Comparison of ENCODE assay signal across 14 cellular contexts in genomic region chr15:86649277-86649676, GRCh38.
DNase-seq lines count a peak whose midpoint lies in the region; ATAC-seq lines count a peak whose summit lies in the region.
"Had no signal": no experiment of that assay in that cellular context is flagged by ENCODE, and none has a peak within 500 bp of the region (broad histone marks: within the 10 kb centered on the region; RNA-seq: fewer than 3 reads in every experiment).

No MANE protein-coding gene starts in this region.

- intact Hi-C loops in activated CD4-positive, alpha-beta T cell treated with anti-CD3 and anti-CD28 coated beads for 36 hours (cut with DNase I, micrococcal nuclease): loop anchor here (1.0 to 5.0 kb wide), 4 partner anchors 24 to 937 kb away; no protein-coding TSS in a partner anchor

- H3K27ac Mint-ChIP-seq in activated CD4-positive, alpha-beta T cell treated with anti-CD3 and anti-CD28 coated beads for 36 hours: no peak overlapping the region
- H3K27ac Mint-ChIP-seq in activated CD4-positive, alpha-beta T cell treated with anti-CD3 and anti-CD28 coated beads, Interleukin-2, amount 10 ng/mL, durations not matched to agents 7 days and 5 days: no peak overlapping the region
- H3K27ac Mint-ChIP-seq in activated T-cell treated with anti-CD3 and anti-CD28 coated beads, Interleukin-2, amount 50 U/mL, for 72 hours: no peak overlapping the region
- no peak overlapping the region for H3K27ac Mint-ChIP-seq in activated T-helper 17 cell treated with anti-CD3 and anti-CD28 coated beads, Interleukin-2, amount 50 U/mL, for 72 hours
- H3K27ac Mint-ChIP-seq: CD4-positive, CD25-positive, alpha-beta regulatory T cell; H9 had no signal

- no peaks in the 10 kb centered on the region for H3K27me3 Mint-ChIP-seq in activated CD4-positive, alpha-beta T cell treated with anti-CD3 and anti-CD28 coated beads for 36 hours
- no peaks in the 10 kb centered on the region for H3K27me3 Mint-ChIP-seq in activated CD4-positive, alpha-beta T cell treated with anti-CD3 and anti-CD28 coated beads, Interleukin-2, amount 10 ng/mL, durations not matched to agents 7 days and 5 days
- H3K27me3 Mint-ChIP-seq in activated T-cell treated with anti-CD3 and anti-CD28 coated beads, Interleukin-2, amount 50 U/mL, for 72 hours (ENCODE audit: low read depth): no peaks in the 10 kb centered on the region
- H3K27me3 Mint-ChIP-seq in activated T-helper 17 cell treated with anti-CD3 and anti-CD28 coated beads, Interleukin-2, amount 50 U/mL, for 72 hours: no peaks in the 10 kb centered on the region
- H3K27me3 Mint-ChIP-seq: CD4-positive, CD25-positive, alpha-beta regulatory T cell had no signal

- POLR2A ChIA-PET in activated CD4-positive, alpha-beta T cell treated with anti-CD3 and anti-CD28 coated beads for 36 hours (lab: Charles Lee): interaction anchor here (1.2 kb wide), 1 partner anchor 25 kb away, joined by 3 read pairs; no protein-coding TSS in a partner anchor
- POLR2A ChIA-PET in activated CD4-positive, alpha-beta T cell treated with anti-CD3 and anti-CD28 coated beads, Interleukin-2, amount 10 ng/mL, durations not matched to agents 7 days and 5 days (lab: Charles Lee): no interaction called here

- H3K4me3 Mint-ChIP-seq in activated CD4-positive, alpha-beta T cell treated with anti-CD3 and anti-CD28 coated beads for 36 hours: no peak overlapping the region
- no peak overlapping the region for H3K4me3 Mint-ChIP-seq in activated CD4-positive, alpha-beta T cell treated with anti-CD3 and anti-CD28 coated beads, Interleukin-2, amount 10 ng/mL, durations not matched to agents 7 days and 5 days
- H3K4me3 Mint-ChIP-seq in activated T-cell treated with anti-CD3 and anti-CD28 coated beads, Interleukin-2, amount 50 U/mL, for 72 hours: no peak overlapping the region
- H3K4me3 Mint-ChIP-seq in activated T-helper 17 cell treated with anti-CD3 and anti-CD28 coated beads, Interleukin-2, amount 50 U/mL, for 72 hours: no peak overlapping the region
- H3K4me3 Mint-ChIP-seq: CD4-positive, CD25-positive, alpha-beta regulatory T cell; H9 had no signal

- H3K4me1 Mint-ChIP-seq in activated CD4-positive, alpha-beta T cell treated with anti-CD3 and anti-CD28 coated beads for 36 hours: peaks cover 52% of the 10 kb centered on the region
- peaks cover 37% of the 10 kb centered on the region for H3K4me1 Mint-ChIP-seq in activated CD4-positive, alpha-beta T cell treated with anti-CD3 and anti-CD28 coated beads, Interleukin-2, amount 10 ng/mL, durations not matched to agents 7 days and 5 days
- H3K4me1 Mint-ChIP-seq in activated T-cell treated with anti-CD3 and anti-CD28 coated beads, Interleukin-2, amount 50 U/mL, for 72 hours (ENCODE audit: low read depth): peaks cover 56% of the 10 kb centered on the region
- H3K4me1 Mint-ChIP-seq in activated T-helper 17 cell treated with anti-CD3 and anti-CD28 coated beads, Interleukin-2, amount 50 U/mL, for 72 hours: peaks cover 34% of the 10 kb centered on the region

- no peaks in the 10 kb centered on the region for H3K36me3 Mint-ChIP-seq in activated CD4-positive, alpha-beta T cell treated with anti-CD3 and anti-CD28 coated beads for 36 hours (ENCODE audit: low read depth)
- peaks cover 9% of the 10 kb centered on the region for H3K36me3 Mint-ChIP-seq in activated CD4-positive, alpha-beta T cell treated with anti-CD3 and anti-CD28 coated beads, Interleukin-2, amount 10 ng/mL, durations not matched to agents 7 days and 5 days (ENCODE audit: low read depth)
- peaks cover 1 to 3% of the 10 kb centered on the region in 2 donors for H3K36me3 Mint-ChIP-seq in activated T-cell treated with anti-CD3 and anti-CD28 coated beads, Interleukin-2, amount 50 U/mL, for 72 hours (ENCODE audit: insufficient read depth in 2 of 2)
- no peaks in the 10 kb centered on the region for H3K36me3 Mint-ChIP-seq in activated T-helper 17 cell treated with anti-CD3 and anti-CD28 coated beads, Interleukin-2, amount 50 U/mL, for 72 hours (ENCODE audit: low read depth)
- H3K36me3 Mint-ChIP-seq: CD4-positive, CD25-positive, alpha-beta regulatory T cell had no signal

- peak; percentile 52 for ATAC-seq in activated CD4-positive, alpha-beta T cell treated with anti-CD3 and anti-CD28 coated beads for 36 hours
- ATAC-seq in activated T-cell treated with anti-CD3 and anti-CD28 coated beads, Interleukin-2, amount 50 U/mL, for 72 hours (replicated peaks in 1 of 2): peak; percentile 68 to 73
- peak; percentile 71 for ATAC-seq in activated T-helper 17 cell treated with anti-CD3 and anti-CD28 coated beads, Interleukin-2, amount 50 U/mL, for 72 hours (replicated peaks)
- ATAC-seq in stimulated activated naive CD8-positive, alpha-beta T cell treated with anti-CD3 and anti-CD28 coated beads, Interleukin-15, Interleukin-2, amounts not matched to agents 100 U/mL and 50 U/mL, for 24 hours: peak; percentile 74
- ATAC-seq in HG02678 (IDR thresholded peaks at IDR 0.05; ENCODE audit: unreplicated experiment): no peak

- H3K9me3 Mint-ChIP-seq in activated CD4-positive, alpha-beta T cell treated with anti-CD3 and anti-CD28 coated beads for 36 hours (ENCODE audit: low read depth): no peaks in the 10 kb centered on the region
- peaks cover 4% of the 10 kb centered on the region for H3K9me3 Mint-ChIP-seq in activated CD4-positive, alpha-beta T cell treated with anti-CD3 and anti-CD28 coated beads, Interleukin-2, amount 10 ng/mL, durations not matched to agents 7 days and 5 days
- H3K9me3 Mint-ChIP-seq in activated T-cell treated with anti-CD3 and anti-CD28 coated beads, Interleukin-2, amount 50 U/mL, for 72 hours: peaks cover 0 to 2% of the 10 kb centered on the region in 2 donors
- H3K9me3 Mint-ChIP-seq in activated T-helper 17 cell treated with anti-CD3 and anti-CD28 coated beads, Interleukin-2, amount 50 U/mL, for 72 hours: peaks cover 3% of the 10 kb centered on the region
- H3K9me3 Mint-ChIP-seq: H9 had no signal

- DNase-seq in activated CD4-positive, alpha-beta T cell treated with anti-CD3 and anti-CD28 coated beads for 36 hours: no peak
- no peak for DNase-seq in activated CD4-positive, alpha-beta T cell treated with anti-CD3 and anti-CD28 coated beads, Interleukin-2, amount 10 ng/mL, durations not matched to agents 7 days and 5 days
- DNase-seq in activated T-cell treated with anti-CD3 and anti-CD28 coated beads, Interleukin-2, amount 50 U/mL, for 72 hours: no peak
- DNase-seq in activated T-cell treated with anti-CD3 and anti-CD28 coated beads, Interleukin-2, amount 50 U/mL, for 1 hour: no peak
- no peak for DNase-seq in stimulated activated naive CD8-positive, alpha-beta T cell treated with anti-CD3 and anti-CD28 coated beads, Interleukin-15, Interleukin-2, amounts not matched to agents 100 U/mL and 50 U/mL, for 24 hours
- DNase-seq in SK-N-DZ (ENCODE audit: low spot score): no peak
- DNase-seq: 8988T; CD4-positive, CD25-positive, alpha-beta regulatory T cell; DMS53; GF-D8; GOT3; H9 had no signal

- CTCF ChIA-PET in activated CD4-positive, alpha-beta T cell treated with anti-CD3 and anti-CD28 coated beads for 36 hours (lab: Charles Lee): interaction anchor here (1.2 kb wide), 1 partner anchor 57 kb away, joined by 4 read pairs; no protein-coding TSS in a partner anchor
- CTCF ChIA-PET in activated CD4-positive, alpha-beta T cell treated with anti-CD3 and anti-CD28 coated beads, Interleukin-2, amount 10 ng/mL, durations not matched to agents 7 days and 5 days (lab: Charles Lee): interaction anchor here (1.2 kb wide), 1 partner anchor 15 kb away, joined by 3 read pairs; no protein-coding TSS in a partner anchor
